ENCODE assay signal across 27 cellular contexts in genomic region chr2:1540481-1540880, GRCh38.
"Had no signal": no experiment of that assay in that cellular context is flagged by ENCODE, and none has a peak within 500 bp of the region (broad histone marks: within the 10 kb centered on the region; RNA-seq: fewer than 3 reads in every experiment).

No MANE protein-coding gene starts in this region.

- H3K27ac ChIP-seq: SK-N-MC had no signal

- ATAC-seq: activated T-helper 17 cell treated with anti-CD3 and anti-CD28 coated beads, Interleukin-2, amount 50 U/mL, for 72 hours; Panc1; Right ventricle myocardium inferior; T-cell had no signal

- FAIRE-seq: TTC549 had no signal

- H3K4me3 ChIP-seq: SK-N-MC had no signal

- DNase-seq: activated CD4-positive, alpha-beta memory T cell treated with anti-CD3 and anti-CD28 coated beads, Interleukin-2, amount 10 ng/mL, durations not matched to agents 7 days and 5 days; activated CD4-positive, alpha-beta T cell treated with anti-CD3 and anti-CD28 coated beads, Interleukin-2, amount 50 U/mL, for 1 hour; activated CD4-positive, CD25-positive, alpha-beta regulatory T cell; activated gamma-delta T cell; activated naive CD4-positive, alpha-beta T cell treated with anti-CD3 and anti-CD28 coated beads, Interleukin-2, amount 10 ng/mL, durations not matched to agents 7 days and 5 days; activated naive CD8-positive, alpha-beta T cell treated with anti-CD3 and anti-CD28 coated beads for 36 hours; activated T-cell treated with anti-CD3 and anti-CD28 coated beads for 4 hours; activated T-cell treated with anti-CD3 and anti-CD28 coated beads, Interleukin-2, amount 50 U/mL, for 48 hours; caudate nucleus; KG1; NCI-H1048; NCI-H1417 treated with DMSO at 0.1 percent for 48 hours; NCI-H1694 treated with DMSO at 0.1 percent for 48 hours; NCI-H2029 treated with DMSO at 0.1 percent for 48 hours; NCI-H510A treated with DMSO at 0.1 percent for 48 hours; NCI-H69; NK-92 treated with Interleukin-12 subunit alpha and Interleukin-12 subunit beta, amount 100 ng/mL, for 24 hours; OCI-M1; RPMI8226; T-cell; T-helper 2 cell; T1000 had no signal
